Comparison of ENCODE assay signal across 11 cellular contexts in genomic region chr11:130646881-130647280, GRCh38.
"Had no signal": no experiment of that assay in that cellular context is flagged by ENCODE, and none has a peak within 500 bp of the region (broad histone marks: within the 10 kb centered on the region; RNA-seq: fewer than 3 reads in every experiment).

No MANE protein-coding gene starts in this region.

- H3K4me3 ChIP-seq: gastrocnemius medialis, spleen, upper lobe of right lung had no signal

- H3K9me3 ChIP-seq: gastrocnemius medialis, spleen, upper lobe of right lung had no signal

- H3K27ac ChIP-seq: gastrocnemius medialis, spleen had no signal

- H3K36me3 ChIP-seq: gastrocnemius medialis, spleen, upper lobe of right lung had no signal

- H3K36me3 Mint-ChIP-seq: activated CD8-positive, alpha-beta memory T cell treated with anti-CD3 and anti-CD28 coated beads, Interleukin-2, amount 10 ng/mL, durations not matched to agents 7 days and 5 days; activated naive CD8-positive, alpha-beta T cell had no signal

- H3K4me1 Mint-ChIP-seq: activated CD8-positive, alpha-beta memory T cell treated with anti-CD3 and anti-CD28 coated beads, Interleukin-2, amount 10 ng/mL, durations not matched to agents 7 days and 5 days; neural crest cell had no signal

- H3K4me3 Mint-ChIP-seq: activated CD8-positive, alpha-beta memory T cell treated with anti-CD3 and anti-CD28 coated beads, Interleukin-2, amount 10 ng/mL, durations not matched to agents 7 days and 5 days; activated naive CD8-positive, alpha-beta T cell; activated T-cell treated with anti-CD3 and anti-CD28 coated beads, Interleukin-2, amount 50 U/mL, for 24 hours; neural crest cell had no signal

- DNase-seq: activated CD4-positive, alpha-beta T cell treated with anti-CD3 and anti-CD28 coated beads, Interleukin-2, amount 50 U/mL, for 4 hours; activated CD8-positive, alpha-beta memory T cell treated with anti-CD3 and anti-CD28 coated beads, Interleukin-2, amount 10 ng/mL, durations not matched to agents 7 days and 5 days; activated effector memory CD4-positive, alpha-beta T cell treated with Interleukin-2 at 50 U/mL for 16 hours; activated T-cell treated with anti-CD3 and anti-CD28 coated beads, Interleukin-2, amount 50 U/mL, for 24 hours; spleen; stimulated activated CD4-positive, alpha-beta T cell treated with anti-CD3 and anti-CD28 coated beads, Interleukin-2, amount 100 ng/mL, for 24 hours; stimulated activated naive CD4-positive, alpha-beta T cell treated with Interleukin-2 at 50 U/mL for 16 hours; upper lobe of right lung had no signal

- H3K27me3 Mint-ChIP-seq: activated naive CD8-positive, alpha-beta T cell had no signal

- H3K9me3 Mint-ChIP-seq: activated T-cell treated with anti-CD3 and anti-CD28 coated beads, Interleukin-2, amount 50 U/mL, for 24 hours; neural crest cell had no signal

- H3K27me3 ChIP-seq: gastrocnemius medialis, upper lobe of right lung had no signal

- ATAC-seq: activated CD8-positive, alpha-beta memory T cell treated with anti-CD3 and anti-CD28 coated beads, Interleukin-2, amount 10 ng/mL, durations not matched to agents 7 days and 5 days; upper lobe of right lung had no signal

- H3K4me1 ChIP-seq: spleen had no signal

- H3K27ac Mint-ChIP-seq: activated CD8-positive, alpha-beta memory T cell treated with anti-CD3 and anti-CD28 coated beads, Interleukin-2, amount 10 ng/mL, durations not matched to agents 7 days and 5 days; activated naive CD8-positive, alpha-beta T cell; activated T-cell treated with anti-CD3 and anti-CD28 coated beads, Interleukin-2, amount 50 U/mL, for 24 hours had no signal
